ENCODE assay signal across 1 cellular context in genomic region chr2:199955339-199956061, GRCh38.
TF ChIP-seq lines count a peak whose summit lies in the region.

MAIP1 (plus strand) TSS chr2:199955582; CDS start chr2:199955799, 217 bp downstream.
A gene with protein sequence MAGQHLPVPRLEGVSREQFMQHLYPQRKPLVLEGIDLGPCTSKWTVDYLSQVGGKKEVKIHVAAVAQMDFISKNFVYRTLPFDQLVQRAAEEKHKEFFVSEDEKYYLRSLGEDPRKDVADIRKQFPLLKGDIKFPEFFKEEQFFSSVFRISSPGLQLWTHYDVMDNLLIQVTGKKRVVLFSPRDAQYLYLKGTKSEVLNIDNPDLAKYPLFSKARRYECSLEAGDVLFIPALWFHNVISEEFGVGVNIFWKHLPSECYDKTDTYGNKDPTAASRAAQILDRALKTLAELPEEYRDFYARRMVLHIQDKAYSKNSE (minus strand): TSS chr2:199955491. CDS start chr2:199955470, 21 bp downstream.

TF ChIP-seq in HepG2, 621 proteins besides CTCF, POLR2A, EP300 and RAD21 (continued from another document and continues in another):
- TF ChIP-seq, protein P1, sequence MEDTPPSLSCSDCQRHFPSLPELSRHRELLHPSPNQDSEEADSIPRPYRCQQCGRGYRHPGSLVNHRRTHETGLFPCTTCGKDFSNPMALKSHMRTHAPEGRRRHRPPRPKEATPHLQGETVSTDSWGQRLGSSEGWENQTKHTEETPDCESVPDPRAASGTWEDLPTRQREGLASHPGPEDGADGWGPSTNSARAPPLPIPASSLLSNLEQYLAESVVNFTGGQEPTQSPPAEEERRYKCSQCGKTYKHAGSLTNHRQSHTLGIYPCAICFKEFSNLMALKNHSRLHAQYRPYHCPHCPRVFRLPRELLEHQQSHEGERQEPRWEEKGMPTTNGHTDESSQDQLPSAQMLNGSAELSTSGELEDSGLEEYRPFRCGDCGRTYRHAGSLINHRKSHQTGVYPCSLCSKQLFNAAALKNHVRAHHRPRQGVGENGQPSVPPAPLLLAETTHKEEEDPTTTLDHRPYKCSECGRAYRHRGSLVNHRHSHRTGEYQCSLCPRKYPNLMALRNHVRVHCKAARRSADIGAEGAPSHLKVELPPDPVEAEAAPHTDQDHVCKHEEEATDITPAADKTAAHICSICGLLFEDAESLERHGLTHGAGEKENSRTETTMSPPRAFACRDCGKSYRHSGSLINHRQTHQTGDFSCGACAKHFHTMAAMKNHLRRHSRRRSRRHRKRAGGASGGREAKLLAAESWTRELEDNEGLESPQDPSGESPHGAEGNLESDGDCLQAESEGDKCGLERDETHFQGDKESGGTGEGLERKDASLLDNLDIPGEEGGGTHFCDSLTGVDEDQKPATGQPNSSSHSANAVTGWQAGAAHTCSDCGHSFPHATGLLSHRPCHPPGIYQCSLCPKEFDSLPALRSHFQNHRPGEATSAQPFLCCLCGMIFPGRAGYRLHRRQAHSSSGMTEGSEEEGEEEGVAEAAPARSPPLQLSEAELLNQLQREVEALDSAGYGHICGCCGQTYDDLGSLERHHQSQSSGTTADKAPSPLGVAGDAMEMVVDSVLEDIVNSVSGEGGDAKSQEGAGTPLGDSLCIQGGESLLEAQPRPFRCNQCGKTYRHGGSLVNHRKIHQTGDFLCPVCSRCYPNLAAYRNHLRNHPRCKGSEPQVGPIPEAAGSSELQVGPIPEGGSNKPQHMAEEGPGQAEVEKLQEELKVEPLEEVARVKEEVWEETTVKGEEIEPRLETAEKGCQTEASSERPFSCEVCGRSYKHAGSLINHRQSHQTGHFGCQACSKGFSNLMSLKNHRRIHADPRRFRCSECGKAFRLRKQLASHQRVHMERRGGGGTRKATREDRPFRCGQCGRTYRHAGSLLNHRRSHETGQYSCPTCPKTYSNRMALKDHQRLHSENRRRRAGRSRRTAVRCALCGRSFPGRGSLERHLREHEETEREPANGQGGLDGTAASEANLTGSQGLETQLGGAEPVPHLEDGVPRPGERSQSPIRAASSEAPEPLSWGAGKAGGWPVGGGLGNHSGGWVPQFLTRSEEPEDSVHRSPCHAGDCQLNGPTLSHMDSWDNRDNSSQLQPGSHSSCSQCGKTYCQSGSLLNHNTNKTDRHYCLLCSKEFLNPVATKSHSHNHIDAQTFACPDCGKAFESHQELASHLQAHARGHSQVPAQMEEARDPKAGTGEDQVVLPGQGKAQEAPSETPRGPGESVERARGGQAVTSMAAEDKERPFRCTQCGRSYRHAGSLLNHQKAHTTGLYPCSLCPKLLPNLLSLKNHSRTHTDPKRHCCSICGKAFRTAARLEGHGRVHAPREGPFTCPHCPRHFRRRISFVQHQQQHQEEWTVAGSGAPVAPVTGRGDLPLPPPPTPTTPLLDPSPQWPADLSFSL (CRISPR knock-in tag; IDR thresholded peaks at IDR 0.05), result 0 out of 2 replicates have a peak, but pooled peaks have one; percentile 68
- TF ChIP-seq DRAP1 (CRISPR knock-in tag; IDR thresholded peaks at IDR 0.05) (peak; percentile 82; the same call in 1 of the 2 replicates), ZNF782 (CRISPR knock-in tag; IDR thresholded peaks at IDR 0.05; ENCODE audit: borderline replicate concordance) (peak; percentile 87; the same call in 1 of the 2 replicates), RBAK (CRISPR knock-in tag; IDR thresholded peaks at IDR 0.05) (no peak), ZHX1 (CRISPR knock-in tag; IDR thresholded peaks at IDR 0.05; ENCODE audit: low read depth) (no peak; the same call in 1 of the 2 replicates), ZBTB38 (CRISPR knock-in tag; IDR thresholded peaks at IDR 0.05) (peak; percentile 94), TEF (CRISPR knock-in tag; IDR thresholded peaks at IDR 0.05) (no peak; the same call in none of the 2 replicates), NFKBIZ (CRISPR knock-in tag; IDR thresholded peaks at IDR 0.05) (peak; percentile 75), SMAD9 (CRISPR knock-in tag; IDR thresholded peaks at IDR 0.05) (peak; percentile 89), KLF12 (CRISPR knock-in tag; IDR thresholded peaks at IDR 0.05; ENCODE audit: borderline replicate concordance) (no peak), PREB (CRISPR knock-in tag; IDR thresholded peaks at IDR 0.05) (no peak), ZBTB3 (CRISPR knock-in tag; IDR thresholded peaks at IDR 0.05; ENCODE audit: borderline replicate concordance, low read depth) (no peak), STAG1 (CRISPR knock-in tag; IDR thresholded peaks at IDR 0.05) (no peak), ZNF546 (CRISPR knock-in tag; conservative IDR thresholded peaks at IDR 0.05) (peak; percentile 49; the same call in 1 of the 2 replicates), NONO (IDR thresholded peaks at IDR 0.05) (no peak), NONO (CRISPR knock-in tag; conservative IDR thresholded peaks at IDR 0.05) (peak; percentile 96), ELK4 (CRISPR knock-in tag; IDR thresholded peaks at IDR 0.05; ENCODE audit: borderline replicate concordance) (no peak), ZNF431 (CRISPR knock-in tag; IDR thresholded peaks at IDR 0.05; ENCODE audit: borderline replicate concordance, low read depth) (peak; percentile 88; the same call in 1 of the 2 replicates), ZNF326 (CRISPR knock-in tag; IDR thresholded peaks at IDR 0.05; ENCODE audit: borderline replicate concordance) (no peak), NR2F1 (CRISPR knock-in tag; IDR thresholded peaks at IDR 0.05) (peak; percentile 71 to 98; a peak in 3 of 4 replicates), ZBTB14 (CRISPR knock-in tag; IDR thresholded peaks at IDR 0.05) (no peak; the same call in 1 of the 2 replicates), SUZ12 (IDR thresholded peaks at IDR 0.05; ENCODE audit: low read depth, low read length) (no peak), MXD4 (CRISPR knock-in tag; IDR thresholded peaks at IDR 0.05) (peak; percentile 95), DMTF1 (CRISPR knock-in tag; IDR thresholded peaks at IDR 0.05) (peak; percentile 55; the same call in 1 of the 2 replicates), ARNT (IDR thresholded peaks at IDR 0.05) (no peak), MAFG (CRISPR knock-in tag; IDR thresholded peaks at IDR 0.05) (no peak)
- TF ChIP-seq, protein P2, sequence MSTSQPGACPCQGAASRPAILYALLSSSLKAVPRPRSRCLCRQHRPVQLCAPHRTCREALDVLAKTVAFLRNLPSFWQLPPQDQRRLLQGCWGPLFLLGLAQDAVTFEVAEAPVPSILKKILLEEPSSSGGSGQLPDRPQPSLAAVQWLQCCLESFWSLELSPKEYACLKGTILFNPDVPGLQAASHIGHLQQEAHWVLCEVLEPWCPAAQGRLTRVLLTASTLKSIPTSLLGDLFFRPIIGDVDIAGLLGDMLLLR (CRISPR knock-in tag; IDR thresholded peaks at IDR 0.05), result peak; percentile 85
- TF ChIP-seq, protein P3, sequence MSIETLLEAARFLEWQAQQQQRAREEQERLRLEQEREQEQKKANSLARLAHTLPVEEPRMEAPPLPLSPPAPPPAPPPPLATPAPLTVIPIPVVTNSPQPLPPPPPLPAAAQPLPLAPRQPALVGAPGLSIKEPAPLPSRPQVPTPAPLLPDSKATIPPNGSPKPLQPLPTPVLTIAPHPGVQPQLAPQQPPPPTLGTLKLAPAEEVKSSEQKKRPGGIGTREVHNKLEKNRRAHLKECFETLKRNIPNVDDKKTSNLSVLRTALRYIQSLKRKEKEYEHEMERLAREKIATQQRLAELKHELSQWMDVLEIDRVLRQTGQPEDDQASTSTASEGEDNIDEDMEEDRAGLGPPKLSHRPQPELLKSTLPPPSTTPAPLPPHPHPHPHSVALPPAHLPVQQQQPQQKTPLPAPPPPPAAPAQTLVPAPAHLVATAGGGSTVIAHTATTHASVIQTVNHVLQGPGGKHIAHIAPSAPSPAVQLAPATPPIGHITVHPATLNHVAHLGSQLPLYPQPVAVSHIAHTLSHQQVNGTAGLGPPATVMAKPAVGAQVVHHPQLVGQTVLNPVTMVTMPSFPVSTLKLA (IDR thresholded peaks at IDR 0.05), result 0 out of 2 replicates have a peak, but pooled peaks have one; percentile 42
- TF ChIP-seq, protein P4, sequence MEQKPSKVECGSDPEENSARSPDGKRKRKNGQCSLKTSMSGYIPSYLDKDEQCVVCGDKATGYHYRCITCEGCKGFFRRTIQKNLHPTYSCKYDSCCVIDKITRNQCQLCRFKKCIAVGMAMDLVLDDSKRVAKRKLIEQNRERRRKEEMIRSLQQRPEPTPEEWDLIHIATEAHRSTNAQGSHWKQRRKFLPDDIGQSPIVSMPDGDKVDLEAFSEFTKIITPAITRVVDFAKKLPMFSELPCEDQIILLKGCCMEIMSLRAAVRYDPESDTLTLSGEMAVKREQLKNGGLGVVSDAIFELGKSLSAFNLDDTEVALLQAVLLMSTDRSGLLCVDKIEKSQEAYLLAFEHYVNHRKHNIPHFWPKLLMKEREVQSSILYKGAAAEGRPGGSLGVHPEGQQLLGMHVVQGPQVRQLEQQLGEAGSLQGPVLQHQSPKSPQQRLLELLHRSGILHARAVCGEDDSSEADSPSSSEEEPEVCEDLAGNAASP (CRISPR knock-in tag; IDR thresholded peaks at IDR 0.05; ENCODE audit: borderline replicate concordance), result peak; percentile 77
- TF ChIP-seq, protein P5, sequence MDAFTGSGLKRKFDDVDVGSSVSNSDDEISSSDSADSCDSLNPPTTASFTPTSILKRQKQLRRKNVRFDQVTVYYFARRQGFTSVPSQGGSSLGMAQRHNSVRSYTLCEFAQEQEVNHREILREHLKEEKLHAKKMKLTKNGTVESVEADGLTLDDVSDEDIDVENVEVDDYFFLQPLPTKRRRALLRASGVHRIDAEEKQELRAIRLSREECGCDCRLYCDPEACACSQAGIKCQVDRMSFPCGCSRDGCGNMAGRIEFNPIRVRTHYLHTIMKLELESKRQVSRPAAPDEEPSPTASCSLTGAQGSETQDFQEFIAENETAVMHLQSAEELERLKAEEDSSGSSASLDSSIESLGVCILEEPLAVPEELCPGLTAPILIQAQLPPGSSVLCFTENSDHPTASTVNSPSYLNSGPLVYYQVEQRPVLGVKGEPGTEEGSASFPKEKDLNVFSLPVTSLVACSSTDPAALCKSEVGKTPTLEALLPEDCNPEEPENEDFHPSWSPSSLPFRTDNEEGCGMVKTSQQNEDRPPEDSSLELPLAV (CRISPR knock-in tag; conservative IDR thresholded peaks at IDR 0.05; ENCODE audit: low read depth), result no peak
